ENCODE assay signal across 31 cellular contexts in genomic region chr2:58268685-58269084, GRCh38.
"Had no signal": no experiment of that assay in that cellular context is flagged by ENCODE, and none has a peak within 500 bp of the region (broad histone marks: within the 10 kb centered on the region; RNA-seq: fewer than 3 reads in every experiment).

No MANE protein-coding gene starts in this region.

- H3K27me3 Mint-ChIP-seq: dendritic cell treated with granulocyte-macrophage colony-stimulating factor and Interleukin-4, amounts not matched to agents 40 ng/mL and 50 ng/mL, for 4 days; memory B cell; naive B cell; progenitor cell of endocrine pancreas; stimulated activated naive CD8-positive, alpha-beta T cell treated with anti-CD3 and anti-CD28 coated beads, Interleukin-15, amount 100 ng/mL, for 72 hours had no signal

- H3K27ac ChIP-seq: epithelial cell of prostate, foreskin keratinocyte, gastroesophageal sphincter, heart left ventricle, hepatocyte, neutrophil, pancreas, suprapubic skin, transverse colon, vagina had no signal

- H3K9me3 ChIP-seq: gastroesophageal sphincter, heart left ventricle, mucosa of descending colon, neutrophil, pancreas, suprapubic skin, transverse colon, vagina had no signal

- H3K27me3 ChIP-seq: foreskin keratinocyte, gastroesophageal sphincter, heart left ventricle, hepatocyte, neutrophil, pancreas, suprapubic skin, transverse colon, vagina had no signal

- H2AFZ ChIP-seq: hepatocyte had no signal

- H3K27ac Mint-ChIP-seq: dendritic cell treated with granulocyte-macrophage colony-stimulating factor and Interleukin-4, amounts not matched to agents 40 ng/mL and 50 ng/mL, for 4 days; endodermal cell; memory B cell; natural killer cell treated with Interleukin-12 subunit alpha and Interleukin-12 subunit beta and Interleukin-15 and Interleukin-18, amount 100 ng/mL, for 72 hours; progenitor cell of endocrine pancreas had no signal

- H3K4me3 ChIP-seq: gastroesophageal sphincter, heart left ventricle, hepatocyte, lung, mucosa of descending colon, pancreas, smooth muscle cell, suprapubic skin, transverse colon, vagina had no signal

- H3K4me1 ChIP-seq: foreskin keratinocyte, gastroesophageal sphincter, heart left ventricle, pancreas, suprapubic skin, transverse colon, vagina had no signal

- H3K4me1 Mint-ChIP-seq: endodermal cell; memory B cell; naive B cell; stimulated activated naive CD8-positive, alpha-beta T cell treated with anti-CD3 and anti-CD28 coated beads, Interleukin-15, amount 100 ng/mL, for 72 hours had no signal

- H3K79me2 ChIP-seq: hepatocyte had no signal

- DNase-seq: effector CD8-positive, alpha-beta T cell; endodermal cell; foreskin keratinocyte; heart left ventricle; kidney; mucosa of descending colon; naive B cell; pancreas; stimulated activated CD4-positive, alpha-beta T cell treated with anti-CD3 and anti-CD28 coated beads, Interleukin-12 subunit alpha, Interleukin-12 subunit beta, amount 100 ng/mL, for 4 hours; stimulated activated CD4-positive, alpha-beta T cell treated with anti-CD3 and anti-CD28 coated beads, Interleukin-1b, Interleukin-23, amount 100 ng/mL, for 48 hours; stimulated activated CD4-positive, alpha-beta T cell treated with anti-CD3 and anti-CD28 coated beads, Interleukin-4, amount 100 ng/mL, for 1 hour; stimulated activated CD8-positive, alpha-beta memory T cell treated with anti-CD3 and anti-CD28 coated beads, Interleukin-4, amount 100 ng/mL, for 48 hours; stimulated activated naive CD4-positive, alpha-beta T cell; stimulated activated naive CD8-positive, alpha-beta T cell treated with anti-CD3 and anti-CD28 coated beads, Interleukin-15, amount 100 ng/mL, for 72 hours; transverse colon had no signal

- H3K36me3 ChIP-seq: gastroesophageal sphincter, heart left ventricle, neutrophil, pancreas, suprapubic skin, transverse colon, vagina had no signal

- H3K9me3 Mint-ChIP-seq: endodermal cell; memory B cell; naive B cell; natural killer cell treated with Interleukin-12 subunit alpha and Interleukin-12 subunit beta and Interleukin-15 and Interleukin-18, amount 100 ng/mL, for 72 hours; neural crest cell had no signal

- ATAC-seq: esophagus mucosa; foreskin keratinocyte; gastroesophageal sphincter; heart left ventricle; left lobe of liver; mucosa of descending colon; natural killer cell treated with Interleukin-12 subunit alpha and Interleukin-12 subunit beta and Interleukin-15 and Interleukin-18, amount 100 ng/mL, for 72 hours; pancreas; sciatic nerve; stimulated activated naive CD8-positive, alpha-beta T cell treated with anti-CD3 and anti-CD28 coated beads, Interleukin-15, amount 100 ng/mL, for 72 hours had no signal

- H3K4me3 Mint-ChIP-seq: dendritic cell treated with granulocyte-macrophage colony-stimulating factor and Interleukin-4, amounts not matched to agents 40 ng/mL and 50 ng/mL, for 4 days; endodermal cell; memory B cell; naive B cell; natural killer cell treated with Interleukin-12 subunit alpha and Interleukin-12 subunit beta and Interleukin-15 and Interleukin-18, amount 100 ng/mL, for 72 hours; neural crest cell; stimulated activated naive CD8-positive, alpha-beta T cell treated with anti-CD3 and anti-CD28 coated beads, Interleukin-15, amount 100 ng/mL, for 72 hours had no signal

- H3K4me2 ChIP-seq: hepatocyte, smooth muscle cell had no signal

- H3K36me3 Mint-ChIP-seq: memory B cell; naive B cell; natural killer cell treated with Interleukin-12 subunit alpha and Interleukin-12 subunit beta and Interleukin-15 and Interleukin-18, amount 100 ng/mL, for 72 hours had no signal
